ENCODE assay signal across 1 cellular context in genomic region chr10:117004627-117005453, GRCh38.
TF ChIP-seq lines count a peak whose summit lies in the region.

Gene SHTN1, minus strand, starts transcription at chr10:117005187. Its CDS starts 108 bp downstream, at chr10:117005079.

TF ChIP-seq in HepG2, 621 proteins besides CTCF, POLR2A, EP300 and RAD21 (continued from another document and continues in another):
- peak; percentile 74 for TF ChIP-seq TFDP2 (CRISPR knock-in tag; IDR thresholded peaks at IDR 0.05)
- peak; percentile 56; the same call in 1 of the 2 replicates for TF ChIP-seq ZNF44 (CRISPR knock-in tag; IDR thresholded peaks at IDR 0.05)
- TF ChIP-seq HDAC1 (CRISPR knock-in tag; IDR thresholded peaks at IDR 0.05) = peak; percentile 72
- TF ChIP-seq ZNF816 (CRISPR knock-in tag; IDR thresholded peaks at IDR 0.05; ENCODE audit: borderline replicate concordance) = no peak
- TF ChIP-seq ZNF501 (CRISPR knock-in tag; IDR thresholded peaks at IDR 0.05) = peak; percentile 73
- no peak for TF ChIP-seq IKZF1 (IDR thresholded peaks at IDR 0.05)
- TF ChIP-seq POGZ (CRISPR knock-in tag; IDR thresholded peaks at IDR 0.05) = 0 out of 2 replicates have a peak, but pooled peaks have one; percentile 10
- peak; percentile 83 for TF ChIP-seq UBTF (CRISPR knock-in tag; IDR thresholded peaks at IDR 0.05)
- TF ChIP-seq GTF3A (CRISPR knock-in tag; conservative IDR thresholded peaks at IDR 0.05) = 0 out of 2 replicates have a peak, but pooled peaks have one; percentile 62
- TF ChIP-seq CAMTA2 (CRISPR knock-in tag; IDR thresholded peaks at IDR 0.05; ENCODE audit: borderline replicate concordance) = 0 out of 2 replicates have a peak, but pooled peaks have one; percentile 49
- no peak; the same call in 1 of the 2 replicates for TF ChIP-seq SRY (CRISPR knock-in tag; IDR thresholded peaks at IDR 0.05)
- no peak for TF ChIP-seq AHDC1 (CRISPR knock-in tag; IDR thresholded peaks at IDR 0.05; ENCODE audit: borderline replicate concordance)
- peak; percentile 86 for TF ChIP-seq ZSCAN21 (CRISPR knock-in tag; IDR thresholded peaks at IDR 0.05; ENCODE audit: borderline replicate concordance)
- TF ChIP-seq ZNF34 (CRISPR knock-in tag; IDR thresholded peaks at IDR 0.05; ENCODE audit: borderline replicate concordance) = peak; percentile 82; the same call in 1 of the 2 replicates
- peak; percentile 80 for TF ChIP-seq ZFX (CRISPR knock-in tag; IDR thresholded peaks at IDR 0.05; ENCODE audit: low read depth)
- TF ChIP-seq ZNF3 (CRISPR knock-in tag; IDR thresholded peaks at IDR 0.05) = no peak
- 0 out of 2 replicates have a peak, but pooled peaks have one; percentile 59 for TF ChIP-seq ZNF546 (CRISPR knock-in tag; conservative IDR thresholded peaks at IDR 0.05)
- peak; percentile 55 for TF ChIP-seq ZNF777 (CRISPR knock-in tag; IDR thresholded peaks at IDR 0.05)
- 0 out of 2 replicates have a peak, but pooled peaks have one; percentile 13 for TF ChIP-seq ZNF770 (CRISPR knock-in tag; IDR thresholded peaks at IDR 0.05)
- TF ChIP-seq GATAD2A (CRISPR knock-in tag; IDR thresholded peaks at IDR 0.05) = 0 out of 2 replicates have a peak, but pooled peaks have one; percentile 20
- 0 out of 2 replicates have a peak, but pooled peaks have one; percentile 57 for TF ChIP-seq PREB (CRISPR knock-in tag; IDR thresholded peaks at IDR 0.05)
- TF ChIP-seq FOXC1 (CRISPR knock-in tag; IDR thresholded peaks at IDR 0.05; ENCODE audit: borderline replicate concordance) = peak; percentile 17
- 0 out of 2 replicates have a peak, but pooled peaks have one; percentile 14 for TF ChIP-seq ZKSCAN8 (CRISPR knock-in tag; IDR thresholded peaks at IDR 0.05; ENCODE audit: borderline replicate concordance)
- TF ChIP-seq ZNF556 (CRISPR knock-in tag; IDR thresholded peaks at IDR 0.05; ENCODE audit: borderline replicate concordance) = peak; percentile 82; the same call in 1 of the 2 replicates
- TF ChIP-seq CREBL2 (CRISPR knock-in tag; IDR thresholded peaks at IDR 0.05; ENCODE audit: borderline replicate concordance) = no peak
- peak; percentile 54 for TF ChIP-seq ZNF407 (CRISPR knock-in tag; IDR thresholded peaks at IDR 0.05; ENCODE audit: not compliant biosample characterization)
- 0 out of 2 replicates have a peak, but pooled peaks have one; percentile 41 for TF ChIP-seq ZNF329 (CRISPR knock-in tag; IDR thresholded peaks at IDR 0.05; ENCODE audit: low read depth)
- 0 out of 2 replicates have a peak, but pooled peaks have one; percentile 14 for TF ChIP-seq IKZF5 (CRISPR knock-in tag; IDR thresholded peaks at IDR 0.05)
- 0 out of 2 replicates have a peak, but pooled peaks have one; percentile 14 for TF ChIP-seq GLI4 (CRISPR knock-in tag; IDR thresholded peaks at IDR 0.05; ENCODE audit: borderline replicate concordance)
- TF ChIP-seq STAT5B (CRISPR knock-in tag; IDR thresholded peaks at IDR 0.05) = no peak
- TF ChIP-seq SALL1 (CRISPR knock-in tag; IDR thresholded peaks at IDR 0.05) = no peak; the same call in 1 of the 2 replicates
- peak; percentile 8; the same call in 1 of the 2 replicates for TF ChIP-seq ZNF552 (CRISPR knock-in tag; IDR thresholded peaks at IDR 0.05; ENCODE audit: borderline replicate concordance)
- peak; percentile 59; the same call in 1 of the 2 replicates for TF ChIP-seq BORCS8-MEF2B (CRISPR knock-in tag; IDR thresholded peaks at IDR 0.05)
- peak; percentile 80 for TF ChIP-seq SP5 (CRISPR knock-in tag; IDR thresholded peaks at IDR 0.05; ENCODE audit: borderline replicate concordance, low read depth)
- 0 out of 2 replicates have a peak, but pooled peaks have one; percentile 14 for TF ChIP-seq PCBP1 (IDR thresholded peaks at IDR 0.05; ENCODE audit: borderline replicate concordance, low read depth, low read length)
